In the genomic region with DNA sequence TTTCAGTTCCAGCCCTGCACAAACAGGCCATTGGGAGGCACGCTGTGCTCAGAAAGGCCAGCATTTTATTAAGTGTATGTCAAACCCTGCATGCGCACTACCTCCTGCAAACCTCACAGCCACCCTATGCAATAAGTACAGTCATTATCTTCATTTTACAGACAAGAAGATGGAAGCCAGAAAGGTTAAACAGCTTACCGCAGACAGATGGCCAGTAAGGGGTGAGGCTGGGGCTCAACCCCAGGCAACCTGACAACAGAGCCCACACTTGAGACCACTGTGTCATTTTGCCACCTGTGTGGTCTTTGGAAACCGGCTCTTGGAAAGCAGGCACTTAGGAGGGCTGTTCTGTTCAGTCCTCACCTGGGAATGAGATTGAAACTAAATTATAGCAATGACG, we compare ENCODE assay signal across 15 cellular contexts.
DNase-seq lines count a peak whose midpoint lies in the region; ATAC-seq, FAIRE-seq and TF ChIP-seq lines count a peak whose summit lies in the region.
"Had no signal": no experiment of that assay in that cellular context is flagged by ENCODE, and none has a peak within 500 bp of the region (broad histone marks: within the 10 kb centered on the region; RNA-seq: fewer than 3 reads in every experiment).

No MANE protein-coding gene starts in this region.

- H3K9ac ChIP-seq in K562 (ENCODE audit: insufficient read depth in 1 of 2, low read depth in 2 of 2, low read length in 2 of 2), result no peak overlapping the region
- no peak overlapping the region for H3K9ac ChIP-seq in neural cell (ENCODE audit: low read length)
- H3K9ac ChIP-seq: BLaER1 treated with 17β-estradiol and CSF1 and Interleukin-3, amounts not matched to agents 10 nM and 100 nM had no signal

- H4K20me1 ChIP-seq in K562 (replicated peaks; ENCODE audit: control insufficient read depth, insufficient read depth, low read length) (no peaks in the 10 kb centered on the region), neural cell (ENCODE audit: insufficient read depth) (no peaks in the 10 kb centered on the region)
- H4K20me1 ChIP-seq: BLaER1 treated with 17β-estradiol and CSF1 and Interleukin-3, amounts not matched to agents 10 nM and 100 nM had no signal

- no peak overlapping the region for H3K4me3 Mint-ChIP-seq in activated CD4-positive, alpha-beta T cell treated with anti-CD3 and anti-CD28 coated beads, Interleukin-2, amount 10 ng/mL, durations not matched to agents 24 days and 14 days
- H3K4me3 Mint-ChIP-seq: CD4-positive, CD25-positive, alpha-beta regulatory T cell had no signal

- peaks cover 3% of the 10 kb centered on the region for H3K9me3 Mint-ChIP-seq in activated CD4-positive, alpha-beta T cell treated with anti-CD3 and anti-CD28 coated beads, Interleukin-2, amount 10 ng/mL, durations not matched to agents 24 days and 14 days

- H3K27me3 ChIP-seq in K562 (ENCODE audit: control insufficient read depth in 2 of 2, insufficient read depth in 2 of 2, low read length in 2 of 2), result no peaks in the 10 kb centered on the region; a peak in 1 of 5 replicates
- H3K27me3 ChIP-seq in neural cell (ENCODE audit: insufficient read depth, low read depth, low read length), result peaks cover 11% of the 10 kb centered on the region

- no peak overlapping the region for H3K27ac Mint-ChIP-seq in activated CD4-positive, alpha-beta T cell treated with anti-CD3 and anti-CD28 coated beads, Interleukin-2, amount 10 ng/mL, durations not matched to agents 24 days and 14 days
- H3K27ac Mint-ChIP-seq: CD4-positive, CD25-positive, alpha-beta regulatory T cell had no signal

- no peaks in the 10 kb centered on the region for H3K4me1 Mint-ChIP-seq in activated CD4-positive, alpha-beta T cell treated with anti-CD3 and anti-CD28 coated beads, Interleukin-2, amount 10 ng/mL, durations not matched to agents 24 days and 14 days
- H3K4me1 Mint-ChIP-seq: CD4-positive, CD25-positive, alpha-beta regulatory T cell had no signal

- in situ Hi-C loops in K562 (cut with MboI), result no loop called here

- CTCF ChIA-PET in K562 (lab: Yijun Ruan, JAX; ENCODE audit: low intra/inter-chr PET ratio), result no interaction called here

- H3K9me3 ChIP-seq in K562 (replicated peaks; ENCODE audit: control insufficient read depth, insufficient read depth, low read depth, low read length) (no peaks in the 10 kb centered on the region), neural cell (ENCODE audit: low read length) (no peaks in the 10 kb centered on the region)
- H3K9me3 ChIP-seq: BLaER1 treated with 17β-estradiol and CSF1 and Interleukin-3, amounts not matched to agents 10 nM and 100 nM; HAP-1 had no signal

- H3K36me3 Mint-ChIP-seq in activated CD4-positive, alpha-beta T cell treated with anti-CD3 and anti-CD28 coated beads, Interleukin-2, amount 10 ng/mL, durations not matched to agents 24 days and 14 days (ENCODE audit: low read depth), result no peaks in the 10 kb centered on the region
- H3K36me3 Mint-ChIP-seq: CD4-positive, CD25-positive, alpha-beta regulatory T cell had no signal

- peaks cover 4% of the 10 kb centered on the region for H3K9me1 ChIP-seq in K562 (ENCODE audit: control insufficient read depth, insufficient read depth, low read length)

- BruUV-seq in K562 (replicated peaks; lab: Mats Ljungman, UMichigan), result no TSS peak

- H3K79me2 ChIP-seq in K562 (ENCODE audit: control insufficient read depth, insufficient read depth, low read length) (no peaks in the 10 kb centered on the region), neural cell (replicated peaks; ENCODE audit: insufficient read depth, low read length) (no peaks in the 10 kb centered on the region)

- H3K36me3 ChIP-seq in K562 (ENCODE audit: control insufficient read depth, insufficient read depth, low read length) (no peaks in the 10 kb centered on the region), neural cell (ENCODE audit: insufficient read depth, low read length) (no peaks in the 10 kb centered on the region)
- H3K36me3 ChIP-seq: BLaER1 treated with 17β-estradiol and CSF1 and Interleukin-3, amounts not matched to agents 10 nM and 100 nM; HAP-1 had no signal

- no peak for TF ChIP-seq POLR2A in K562 (conservative IDR thresholded peaks at IDR 0.05)

- H3K4me3 ChIP-seq in K562 (no peak overlapping the region), neural cell (ENCODE audit: low read length) (no peak overlapping the region)
- H3K4me3 ChIP-seq: BLaER1 treated with 17β-estradiol and CSF1 and Interleukin-3, amounts not matched to agents 10 nM and 100 nM; HAP-1 had no signal

- H2AFZ ChIP-seq in K562 (ENCODE audit: low read depth, low read length), result no peak overlapping the region
- H2AFZ ChIP-seq in neural cell (ENCODE audit: low read depth, low read length), result no peak overlapping the region

- POLR2A ChIA-PET in K562 (lab: Yijun Ruan, JAX), result interaction anchor here (0.6 kb wide), 1 partner anchor 195 kb away, joined by 3 read pairs; no protein-coding TSS in a partner anchor

- H3K4me1 ChIP-seq in K562 (replicated peaks in 1 of 2; ENCODE audit: control insufficient read depth in 2 of 2, insufficient read depth in 2 of 2, low read length in 2 of 2), result no peaks in the 10 kb centered on the region; a peak in 2 of 5 replicates
- H3K4me1 ChIP-seq: BLaER1 treated with 17β-estradiol and CSF1 and Interleukin-3, amounts not matched to agents 10 nM and 100 nM; HAP-1 had no signal

- H3K27me3 Mint-ChIP-seq in activated CD4-positive, alpha-beta T cell treated with anti-CD3 and anti-CD28 coated beads, Interleukin-2, amount 10 ng/mL, durations not matched to agents 24 days and 14 days, result no peaks in the 10 kb centered on the region
- H3K27me3 Mint-ChIP-seq: CD4-positive, CD25-positive, alpha-beta regulatory T cell had no signal

- no peaks in the 10 kb centered on the region for H3K9me2 ChIP-seq in neural cell (ENCODE audit: insufficient read depth, low read length)

- WGBS in K562 (ENCODE audit: insufficient coverage, low coverage, missing lambda C conversion rate), result 0% methylated on average over 5 of the region's 5 CpGs

- H3K4me2 ChIP-seq in K562 (ENCODE audit: insufficient read depth, low read length) (no peak overlapping the region), neural cell (ENCODE audit: low read length) (no peak overlapping the region)
- H3K4me2 ChIP-seq: BLaER1 treated with 17β-estradiol and CSF1 and Interleukin-3, amounts not matched to agents 10 nM and 100 nM had no signal

- no peak for FAIRE-seq in K562 (lab: Jason Lieb, UNC)
- FAIRE-seq: GM12891 had no signal

- TF ChIP-seq RAD21 in K562 (CRISPR knock-in tag; conservative IDR thresholded peaks at IDR 0.05 in 1 of 2, IDR thresholded peaks at IDR 0.05 in 1 of 2) (no peak), neural cell (conservative IDR thresholded peaks at IDR 0.05) (peak; percentile 56)

- peak; percentile 38; the same call in 1 of the 3 replicates for ATAC-seq in K562

- no peak overlapping the region for H3K27ac ChIP-seq in K562 (ENCODE audit: extremely low read depth, low read depth, low read length)
- H3K27ac ChIP-seq in neural cell (ENCODE audit: low read length), result peak overlapping the region; percentile 16
- H3K27ac ChIP-seq: BLaER1 treated with 17β-estradiol and CSF1 and Interleukin-3, amounts not matched to agents 10 nM and 100 nM had no signal

- H3F3A ChIP-seq in neural cell (ENCODE audit: insufficient read depth, low read length, poor library complexity, severe bottlenecking), result no peaks in the 10 kb centered on the region

- no peak for TF ChIP-seq EP300 in K562 (IDR thresholded peaks at IDR 0.05; ENCODE audit: low read length)
- peak; percentile 32 for TF ChIP-seq EP300 in neural cell (conservative IDR thresholded peaks at IDR 0.05; ENCODE audit: poor library complexity, severe bottlenecking)

- DNase-seq in activated CD4-positive, alpha-beta T cell treated with anti-CD3 and anti-CD28 coated beads, Interleukin-2, amount 10 ng/mL, durations not matched to agents 24 days and 14 days, result peak; percentile 32
- no peak for DNase-seq in activated CD4-positive, alpha-beta T cell treated with anti-CD3 and anti-CD28 coated beads for 4 hours
- DNase-seq in NCI-H524 (lab: John Stamatoyannopoulos, UW) (peak; percentile 34 to 82), K562 (ENCODE audit: extremely low read depth in 1 of 4, low spot score in 3 of 4) (peak; percentile 17 to 27 (median 24)), T1000 (lab: John Stamatoyannopoulos, UW) (no peak), DMS79 treated with DMSO at 0.1 percent for 48 hours (lab: John Stamatoyannopoulos, UW) (no peak)
- no peak for DNase-seq in effector CD8-positive, alpha-beta T cell (lab: John Stamatoyannopoulos, UW)
- DNase-seq: ACHN; CD4-positive, CD25-positive, alpha-beta regulatory T cell; DMS53; GOT3 had no signal

- no peak for TF ChIP-seq CTCF in K562 (IDR thresholded peaks at IDR 0.05 in 2 of 3, conservative IDR thresholded peaks at IDR 0.05 in 1 of 3; ENCODE audit: insufficient read depth in 2 of 3, low read depth in 1 of 3, low read length in 3 of 3)
- TF ChIP-seq CTCF in neural cell (IDR thresholded peaks at IDR 0.05; ENCODE audit: poor library complexity, severe bottlenecking), result peak; percentile 44

- intact Hi-C loops in activated CD4-positive, alpha-beta T cell treated with anti-CD3 and anti-CD28 coated beads, Interleukin-2, amount 10 ng/mL, durations not matched to agents 24 days and 14 days (cut with micrococcal nuclease), result no loop called here
- intact Hi-C loops in K562 (cut with micrococcal nuclease), result no loop called here

TF ChIP-seq in K562, 482 proteins besides CTCF, POLR2A, EP300 and RAD21:
- TF ChIP-seq TCF3 (CRISPR knock-in tag; IDR thresholded peaks at IDR 0.05) (peak; percentile 24; the same call in 1 of the 2 replicates), ZNF212 (CRISPR knock-in tag; IDR thresholded peaks at IDR 0.05) (no peak), TEAD4 (IDR thresholded peaks at IDR 0.05; ENCODE audit: low read length) (peak; percentile 36; the same call in 1 of the 2 replicates), TEAD4 (CRISPR knock-in tag; IDR thresholded peaks at IDR 0.05; ENCODE audit: borderline replicate concordance) (no peak)

Comparison
In these comparisons a context has a peak if more than half of its experiments do, and no peak if none do; other contexts are left out.
1. DNase-seq: peak in activated CD4-positive, alpha-beta T cell treated with anti-CD3 and anti-CD28 coated beads, Interleukin-2, amount 10 ng/mL, durations not matched to agents 24 days and 14 days (single experiment), NCI-H524 (2 of 2) and K562 (4 of 4); none in activated CD4-positive, alpha-beta T cell treated with anti-CD3 and anti-CD28 coated beads for 4 hours (0 of 2), effector CD8-positive, alpha-beta T cell (single experiment), T1000 (single experiment) and DMS79 treated with DMSO at 0.1 percent for 48 hours (single experiment).